In the genomic region with DNA sequence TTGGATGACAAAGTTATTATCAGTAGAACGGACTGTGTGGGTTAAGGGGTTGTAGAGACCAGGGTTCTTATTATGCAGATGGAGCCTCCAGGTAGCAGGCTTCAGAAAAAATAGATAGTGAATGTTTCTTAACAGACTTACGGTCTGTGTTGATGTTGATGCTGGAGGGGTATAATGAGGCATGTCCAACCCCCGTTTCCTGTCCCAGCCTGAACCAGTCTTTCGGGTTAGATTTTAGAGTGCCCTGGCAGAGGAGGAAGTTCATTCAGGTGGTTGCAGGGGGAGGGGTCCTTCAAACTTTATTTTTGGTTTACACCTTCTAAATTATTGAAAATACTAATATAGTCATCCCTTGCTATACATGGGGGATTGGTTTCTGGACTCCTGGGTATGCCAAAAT, we compare ENCODE assay signal across 11 cellular contexts. TPM values are rescaled to one million over a fixed set of nuclear protein-coding genes. Genes with fewer than 3 reads are reported as not detected.
DNase-seq lines count a peak whose midpoint lies in the region; ATAC-seq lines count a peak whose summit lies in the region.
"Had no signal": no experiment of that assay in that cellular context is flagged by ENCODE, and none has a peak within 500 bp of the region (broad histone marks: within the 10 kb centered on the region; RNA-seq: fewer than 3 reads in every experiment).

No MANE protein-coding gene starts in this region.

- H3K27me3 Mint-ChIP-seq in activated T-helper 2 cell treated with anti-CD3 and anti-CD28 coated beads, Interferon-gamma antibody, Interleukin-2, Interleukin-4, amounts not matched to agents 10 μg/mL and 5 μg/mL and 100 μg/mL, durations not matched to agents 14 hours and 24 hours and 36 hours (ENCODE audit: low read depth) = no peaks in the 10 kb centered on the region
- no peaks in the 10 kb centered on the region for H3K27me3 Mint-ChIP-seq in stimulated activated naive B cell treated with anti-CD40 and anti-IgM and Interleukin-4, amounts not matched to agents 10 μg/mL and 1 μg/mL and 100 μg/mL, for 72 hours

- peak; percentile 8 for DNase-seq in activated T-cell treated with anti-CD3 and anti-CD28 coated beads, Interleukin-2, amount 50 U/mL, for 1 hour
- DNase-seq in activated T-cell treated with anti-CD3 and anti-CD28 coated beads for 4 hours = no peak
- DNase-seq in Jurkat, Clone E6-1 (ENCODE audit: low read depth, low spot score) = peak; percentile 53
- DNase-seq in activated T-helper 2 cell treated with anti-CD3 and anti-CD28 coated beads, Interferon-gamma antibody, Interleukin-2, Interleukin-4, amounts not matched to agents 10 μg/mL and 5 μg/mL and 100 μg/mL, durations not matched to agents 14 hours and 24 hours and 36 hours (ENCODE audit: low spot score) = no peak
- no peak for DNase-seq in stimulated activated naive B cell treated with anti-CD40 and anti-IgM and Interleukin-4, amounts not matched to agents 10 μg/mL and 1 μg/mL and 100 μg/mL, for 72 hours
- DNase-seq: effector CD8-positive, alpha-beta T cell; NCI-H2171; occipital lobe had no signal

- intact Hi-C loops in activated T-helper 2 cell treated with anti-CD3 and anti-CD28 coated beads, Interferon-gamma antibody, Interleukin-2, Interleukin-4, amounts not matched to agents 10 μg/mL and 5 μg/mL and 100 μg/mL, durations not matched to agents 14 hours and 24 hours and 36 hours (cut with micrococcal nuclease) = no loop called here

- peak overlapping the region; percentile 32 for H3K27ac Mint-ChIP-seq in activated T-helper 2 cell treated with anti-CD3 and anti-CD28 coated beads, Interferon-gamma antibody, Interleukin-2, Interleukin-4, amounts not matched to agents 10 μg/mL and 5 μg/mL and 100 μg/mL, durations not matched to agents 14 hours and 24 hours and 36 hours
- H3K27ac Mint-ChIP-seq in stimulated activated naive B cell treated with anti-CD40 and anti-IgM and Interleukin-4, amounts not matched to agents 10 μg/mL and 1 μg/mL and 100 μg/mL, for 72 hours = peak overlapping the region; percentile 33

- H3K4me3 ChIP-seq in Jurkat, Clone E6-1 (ENCODE audit: low read length) = no peak overlapping the region

- no peak overlapping the region for H3K4me3 Mint-ChIP-seq in activated T-helper 2 cell treated with anti-CD3 and anti-CD28 coated beads, Interferon-gamma antibody, Interleukin-2, Interleukin-4, amounts not matched to agents 10 μg/mL and 5 μg/mL and 100 μg/mL, durations not matched to agents 14 hours and 24 hours and 36 hours (ENCODE audit: low read depth)
- H3K4me3 Mint-ChIP-seq in stimulated activated naive B cell treated with anti-CD40 and anti-IgM and Interleukin-4, amounts not matched to agents 10 μg/mL and 1 μg/mL and 100 μg/mL, for 72 hours = peak overlapping the region in 1 of 2 donors; percentile 36

- no peaks in the 10 kb centered on the region for H3K9me3 Mint-ChIP-seq in activated T-helper 2 cell treated with anti-CD3 and anti-CD28 coated beads, Interferon-gamma antibody, Interleukin-2, Interleukin-4, amounts not matched to agents 10 μg/mL and 5 μg/mL and 100 μg/mL, durations not matched to agents 14 hours and 24 hours and 36 hours
- H3K9me3 Mint-ChIP-seq in stimulated activated naive B cell treated with anti-CD40 and anti-IgM and Interleukin-4, amounts not matched to agents 10 μg/mL and 1 μg/mL and 100 μg/mL, for 72 hours = no peaks in the 10 kb centered on the region

- peak; percentile 65 to 66 for ATAC-seq in stimulated activated naive B cell treated with anti-CD40 and anti-IgM and Interleukin-4, amounts not matched to agents 10 μg/mL and 1 μg/mL and 100 μg/mL, for 72 hours (replicated peaks)
- ATAC-seq in HG03457 (IDR thresholded peaks at IDR 0.05; ENCODE audit: unreplicated experiment) = no peak
- no peak for ATAC-seq in HG03280 (IDR thresholded peaks at IDR 0.05; ENCODE audit: unreplicated experiment)
- no peak for ATAC-seq in GM18858 (IDR thresholded peaks at IDR 0.05; ENCODE audit: unreplicated experiment)

- H3K4me1 Mint-ChIP-seq in activated T-helper 2 cell treated with anti-CD3 and anti-CD28 coated beads, Interferon-gamma antibody, Interleukin-2, Interleukin-4, amounts not matched to agents 10 μg/mL and 5 μg/mL and 100 μg/mL, durations not matched to agents 14 hours and 24 hours and 36 hours (ENCODE audit: low read depth) = peaks cover 66% of the 10 kb centered on the region
- peaks cover 42 to 80% of the 10 kb centered on the region in 2 donors for H3K4me1 Mint-ChIP-seq in stimulated activated naive B cell treated with anti-CD40 and anti-IgM and Interleukin-4, amounts not matched to agents 10 μg/mL and 1 μg/mL and 100 μg/mL, for 72 hours

- H3K36me3 Mint-ChIP-seq in activated T-helper 2 cell treated with anti-CD3 and anti-CD28 coated beads, Interferon-gamma antibody, Interleukin-2, Interleukin-4, amounts not matched to agents 10 μg/mL and 5 μg/mL and 100 μg/mL, durations not matched to agents 14 hours and 24 hours and 36 hours (ENCODE audit: low read depth) = no peaks in the 10 kb centered on the region
- H3K36me3 Mint-ChIP-seq in stimulated activated naive B cell treated with anti-CD40 and anti-IgM and Interleukin-4, amounts not matched to agents 10 μg/mL and 1 μg/mL and 100 μg/mL, for 72 hours = no peaks in the 10 kb centered on the region

RNA-seq across cellular contexts. Expression of a gene that starts 9.7 kb away (rescaled TPM):
- polyA plus RNA-seq in Jurkat, Clone E6-1 (2012; ENCODE audit: insufficient read depth, insufficient read length) = 50.1 TPM
- total RNA-seq in activated T-helper 2 cell treated with anti-CD3 and anti-CD28 coated beads, Interferon-gamma antibody, Interleukin-2, Interleukin-4, amounts not matched to agents 10 μg/mL and 5 μg/mL and 100 μg/mL, durations not matched to agents 14 hours and 24 hours and 36 hours = 317 and 330 TPM in 2 replicates

Comparison
In these comparisons a context has a peak if more than half of its experiments do, and no peak if none do; other contexts are left out.
1. DNase-seq: peak in activated T-cell treated with anti-CD3 and anti-CD28 coated beads, Interleukin-2, amount 50 U/mL, for 1 hour (single experiment) and Jurkat, Clone E6-1 (single experiment); none in activated T-cell treated with anti-CD3 and anti-CD28 coated beads for 4 hours (single experiment), activated T-helper 2 cell treated with anti-CD3 and anti-CD28 coated beads, Interferon-gamma antibody, Interleukin-2, Interleukin-4, amounts not matched to agents 10 μg/mL and 5 μg/mL and 100 μg/mL, durations not matched to agents 14 hours and 24 hours and 36 hours (single experiment) and stimulated activated naive B cell treated with anti-CD40 and anti-IgM and Interleukin-4, amounts not matched to agents 10 μg/mL and 1 μg/mL and 100 μg/mL, for 72 hours (single experiment).
2. ATAC-seq: peak in stimulated activated naive B cell treated with anti-CD40 and anti-IgM and Interleukin-4, amounts not matched to agents 10 μg/mL and 1 μg/mL and 100 μg/mL, for 72 hours (2 of 2); none in HG03457 (single experiment), HG03280 (single experiment) and GM18858 (single experiment).